In genomic region chr20:59032023-59032712, GRCh38 we compare ENCODE assay signal across 8 cellular contexts. TPM values are rescaled to one million over a fixed set of nuclear protein-coding genes. Genes with fewer than 3 reads are reported as not detected.
DNase-seq lines count a peak whose midpoint lies in the region; ATAC-seq and TF ChIP-seq lines count a peak whose summit lies in the region.

ATP5F1E (minus strand) TSS chr20:59032335; CDS start chr20:59032251, 84 bp downstream.

- H3F3A ChIP-seq in SK-N-SH (replicated peaks; ENCODE audit: insufficient read depth), result peaks cover 23% of the 10 kb centered on the region

- H3K36me3 ChIP-seq in GM06990 (ENCODE audit: control insufficient read depth, insufficient read depth, low read length), result peaks cover 20% of the 10 kb centered on the region
- H3K36me3 ChIP-seq in SK-N-SH (replicated peaks in 1 of 2; ENCODE audit: control insufficient read depth in 1 of 2, insufficient read depth in 2 of 2, low read length in 1 of 2), result peaks cover 54 to 77% of the 10 kb centered on the region in 2 experiments
- peaks cover 44% of the 10 kb centered on the region for H3K36me3 ChIP-seq in suprapubic skin

- TF ChIP-seq CTCF in GM06990 (IDR thresholded peaks at IDR 0.05; ENCODE audit: insufficient read depth, low read length, poor library complexity, severe bottlenecking) (no peak), SK-N-SH (IDR thresholded peaks at IDR 0.05) (no peak), suprapubic skin (IDR thresholded peaks at IDR 0.05) (no peak)

- H2AFZ ChIP-seq in SK-N-SH (ENCODE audit: low read depth), result peak within 1 kb of the TSS; percentile 81

- H3K9me3 ChIP-seq in SK-N-SH (no peaks in the 10 kb centered on the region), suprapubic skin (no peaks in the 10 kb centered on the region)

- H4K20me1 ChIP-seq in SK-N-SH (ENCODE audit: insufficient read depth), result peaks cover 21% of the 10 kb centered on the region

- CTCF ChIA-PET in SK-N-SH (lab: Yijun Ruan, JAX), result interaction anchor here (0.9 to 3.8 kb wide), 12 partner anchors 8 to 487 kb away, joined by 3 to 17 read pairs (median 4); no protein-coding TSS in a partner anchor

- H3K79me2 ChIP-seq in SK-N-SH (ENCODE audit: insufficient read depth), result peaks cover 60% of the 10 kb centered on the region

- peak; percentile 92 to 94 for TF ChIP-seq POLR2A in suprapubic skin (IDR thresholded peaks at IDR 0.05)

- H3K4me1 ChIP-seq in SK-N-SH (ENCODE audit: control insufficient read depth in 1 of 2, insufficient read depth in 2 of 2, low read depth in 1 of 2, low read length in 1 of 2) (peaks cover 30 to 41% of the 10 kb centered on the region in 2 experiments; a peak in 3 of 4 replicates), suprapubic skin (peaks cover 41% of the 10 kb centered on the region)

- peak within 1 kb of the TSS; percentile 92 for H3K4me2 ChIP-seq in SK-N-SH

- TF ChIP-seq EP300 in SK-N-SH (IDR thresholded peaks at IDR 0.05; ENCODE audit: borderline replicate concordance in 1 of 2, low read depth in 1 of 2, low read length in 1 of 2), result 0 out of 4 replicates have a peak, but pooled peaks of 1 of the 2 experiments have one; percentile 1
- no peak for TF ChIP-seq EP300 in suprapubic skin (IDR thresholded peaks at IDR 0.05)

- DNase-seq in GM06990 (ENCODE audit: extremely low read depth, insufficient read length), result peak; percentile 99
- DNase-seq in NCI-H1092 (lab: John Stamatoyannopoulos, UW), result peak; percentile 94
- DNase-seq in SK-N-SH, result peak; percentile 99
- peak; percentile 98 for DNase-seq in activated naive CD4-positive, alpha-beta T cell treated with anti-CD3 and anti-CD28 coated beads, Interleukin-2, amount 50 U/mL, for 16 hours
- peak; percentile 99 for DNase-seq in germinal center (ENCODE audit: low spot score)
- peak; percentile 94 for DNase-seq in occipital lobe (lab: John Stamatoyannopoulos, UW)
- peak; percentile 97 for DNase-seq in suprapubic skin (ENCODE audit: low spot score in 2 of 2)

- 1% methylated on average over 28 of the region's 86 CpGs for WGBS in SK-N-SH (ENCODE audit: low lambda C conversion rate)
- WGBS in suprapubic skin, result under 1% methylated on average over 56 of the region's 86 CpGs

- no peaks in the 10 kb centered on the region for H3K9me2 ChIP-seq in SK-N-SH

- H3K4me3 ChIP-seq in GM06990 (replicated peaks; ENCODE audit: low read depth, low read length), result peak within 1 kb of the TSS; percentile 94
- peak within 1 kb of the TSS; percentile 78 to 91 for H3K4me3 ChIP-seq in SK-N-SH (ENCODE audit: low read depth in 2 of 2, low read length in 1 of 2)
- H3K4me3 ChIP-seq in suprapubic skin, result peak within 1 kb of the TSS; percentile 91

- H3K27me3 ChIP-seq in GM06990 (replicated peaks; ENCODE audit: control insufficient read depth, insufficient read depth, low read length) (no peaks in the 10 kb centered on the region), SK-N-SH (ENCODE audit: insufficient read depth) (no peaks in the 10 kb centered on the region), suprapubic skin (no peaks in the 10 kb centered on the region)

- peak within 1 kb of the TSS; percentile 91 for H3K9ac ChIP-seq in SK-N-SH

- POLR2A ChIA-PET in SK-N-SH (lab: Yijun Ruan, JAX), result interaction anchor here (0.7 to 1.9 kb wide), 18 partner anchors 10 to 423 kb away, joined by 3 to 11 read pairs (median 4); partner anchors contain the start of genes PRELID3B and TUBB1

- peak; percentile 1; the same call in 1 of the 2 replicates for TF ChIP-seq RAD21 in SK-N-SH (IDR thresholded peaks at IDR 0.05; ENCODE audit: low read length)

- peak within 1 kb of the TSS; percentile 82 to 91 for H3K27ac ChIP-seq in SK-N-SH (ENCODE audit: low read depth in 2 of 2, low read length in 1 of 2)
- H3K27ac ChIP-seq in suprapubic skin, result peak within 1 kb of the TSS; percentile 89

- peak; percentile 90 for ATAC-seq in HG02571 (IDR thresholded peaks at IDR 0.05; ENCODE audit: unreplicated experiment)

TF ChIP-seq in SK-N-SH, 30 proteins besides CTCF, POLR2A, EP300 and RAD21 (continues in another document):
- TF ChIP-seq IRF3 (IDR thresholded peaks at IDR 0.05; ENCODE audit: low read depth, low read length), result peak; percentile 43; the same call in 1 of the 2 replicates
- peak; percentile 52; the same call in 1 of the 2 replicates for TF ChIP-seq ELF1 (IDR thresholded peaks at IDR 0.05)
- no peak; the same call in 1 of the 2 replicates for TF ChIP-seq JUND (IDR thresholded peaks at IDR 0.05)
- peak; percentile 91 for TF ChIP-seq YY1 (IDR thresholded peaks at IDR 0.05; ENCODE audit: low read depth)
- peak; percentile 51 for TF ChIP-seq CHD2 (IDR thresholded peaks at IDR 0.05; ENCODE audit: low read length, partially characterized antibody)
- no peak for TF ChIP-seq FOXM1 (IDR thresholded peaks at IDR 0.05; ENCODE audit: low read depth)
- TF ChIP-seq TEAD4 (IDR thresholded peaks at IDR 0.05; ENCODE audit: borderline replicate concordance, insufficient read depth), result no peak
- no peak for TF ChIP-seq TCF12 (IDR thresholded peaks at IDR 0.05)
- TF ChIP-seq, protein P1, sequence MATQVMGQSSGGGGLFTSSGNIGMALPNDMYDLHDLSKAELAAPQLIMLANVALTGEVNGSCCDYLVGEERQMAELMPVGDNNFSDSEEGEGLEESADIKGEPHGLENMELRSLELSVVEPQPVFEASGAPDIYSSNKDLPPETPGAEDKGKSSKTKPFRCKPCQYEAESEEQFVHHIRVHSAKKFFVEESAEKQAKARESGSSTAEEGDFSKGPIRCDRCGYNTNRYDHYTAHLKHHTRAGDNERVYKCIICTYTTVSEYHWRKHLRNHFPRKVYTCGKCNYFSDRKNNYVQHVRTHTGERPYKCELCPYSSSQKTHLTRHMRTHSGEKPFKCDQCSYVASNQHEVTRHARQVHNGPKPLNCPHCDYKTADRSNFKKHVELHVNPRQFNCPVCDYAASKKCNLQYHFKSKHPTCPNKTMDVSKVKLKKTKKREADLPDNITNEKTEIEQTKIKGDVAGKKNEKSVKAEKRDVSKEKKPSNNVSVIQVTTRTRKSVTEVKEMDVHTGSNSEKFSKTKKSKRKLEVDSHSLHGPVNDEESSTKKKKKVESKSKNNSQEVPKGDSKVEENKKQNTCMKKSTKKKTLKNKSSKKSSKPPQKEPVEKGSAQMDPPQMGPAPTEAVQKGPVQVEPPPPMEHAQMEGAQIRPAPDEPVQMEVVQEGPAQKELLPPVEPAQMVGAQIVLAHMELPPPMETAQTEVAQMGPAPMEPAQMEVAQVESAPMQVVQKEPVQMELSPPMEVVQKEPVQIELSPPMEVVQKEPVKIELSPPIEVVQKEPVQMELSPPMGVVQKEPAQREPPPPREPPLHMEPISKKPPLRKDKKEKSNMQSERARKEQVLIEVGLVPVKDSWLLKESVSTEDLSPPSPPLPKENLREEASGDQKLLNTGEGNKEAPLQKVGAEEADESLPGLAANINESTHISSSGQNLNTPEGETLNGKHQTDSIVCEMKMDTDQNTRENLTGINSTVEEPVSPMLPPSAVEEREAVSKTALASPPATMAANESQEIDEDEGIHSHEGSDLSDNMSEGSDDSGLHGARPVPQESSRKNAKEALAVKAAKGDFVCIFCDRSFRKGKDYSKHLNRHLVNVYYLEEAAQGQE (IDR thresholded peaks at IDR 0.05; ENCODE audit: low read depth, low read length), result no peak
- TF ChIP-seq, protein P2, sequence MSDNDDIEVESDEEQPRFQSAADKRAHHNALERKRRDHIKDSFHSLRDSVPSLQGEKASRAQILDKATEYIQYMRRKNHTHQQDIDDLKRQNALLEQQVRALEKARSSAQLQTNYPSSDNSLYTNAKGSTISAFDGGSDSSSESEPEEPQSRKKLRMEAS (IDR thresholded peaks at IDR 0.05; ENCODE audit: low read depth), result peak; percentile 88
- TF ChIP-seq RFX5 (IDR thresholded peaks at IDR 0.05; ENCODE audit: low read length), result peak; percentile 77
- TF ChIP-seq MXI1 (IDR thresholded peaks at IDR 0.05; ENCODE audit: low read depth, low read length), result peak; percentile 84
- TF ChIP-seq, protein P3, sequence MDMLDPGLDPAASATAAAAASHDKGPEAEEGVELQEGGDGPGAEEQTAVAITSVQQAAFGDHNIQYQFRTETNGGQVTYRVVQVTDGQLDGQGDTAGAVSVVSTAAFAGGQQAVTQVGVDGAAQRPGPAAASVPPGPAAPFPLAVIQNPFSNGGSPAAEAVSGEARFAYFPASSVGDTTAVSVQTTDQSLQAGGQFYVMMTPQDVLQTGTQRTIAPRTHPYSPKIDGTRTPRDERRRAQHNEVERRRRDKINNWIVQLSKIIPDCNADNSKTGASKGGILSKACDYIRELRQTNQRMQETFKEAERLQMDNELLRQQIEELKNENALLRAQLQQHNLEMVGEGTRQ (IDR thresholded peaks at IDR 0.05; ENCODE audit: borderline replicate concordance, low read depth, low read length), result no peak
- no peak; the same call in 1 of the 2 replicates for TF ChIP-seq USF1 (IDR thresholded peaks at IDR 0.05; ENCODE audit: borderline replicate concordance, low read depth)
- peak; percentile 54; the same call in 1 of the 2 replicates for TF ChIP-seq TAF1 (IDR thresholded peaks at IDR 0.05; ENCODE audit: borderline replicate concordance, low read depth, low read length)
- 0 out of 2 replicates have a peak, but pooled peaks have one; percentile 62 for TF ChIP-seq SIN3A (IDR thresholded peaks at IDR 0.05; ENCODE audit: borderline replicate concordance, low read depth, low read length)
- no peak for TF ChIP-seq RCOR1 (IDR thresholded peaks at IDR 0.05; ENCODE audit: low read length)
- TF ChIP-seq NRF1 (IDR thresholded peaks at IDR 0.05; ENCODE audit: low read depth, low read length), result 0 out of 2 replicates have a peak, but pooled peaks have one; percentile 14
- TF ChIP-seq SMC3 (IDR thresholded peaks at IDR 0.05; ENCODE audit: low read depth, low read length), result no peak

RNA-seq across cellular contexts. Expression of gene ATP5F1E, which starts in this region (rescaled TPM):
- 48.0 and 60.8 TPM in 2 replicates for polyA plus RNA-seq in SK-N-SH (2012; rRNA removed)
- 80.3 and 119 TPM in 2 replicates for polyA plus RNA-seq in SK-N-SH (2012; cell fraction: cytosol; rRNA removed)
- polyA plus RNA-seq in SK-N-SH (2012; cell fraction: nucleus; rRNA removed), result 15.0 and 17.5 TPM in 2 replicates
- 28.7 TPM for total RNA-seq in occipital lobe
- 10 to 100 TPM; 16.1 to 26.8 (median 19.5) TPM for total RNA-seq in suprapubic skin

Comparison
In these comparisons a context has a peak if more than half of its experiments do, and no peak if none do; other contexts are left out.
1. Peak in every context shown above with its lines: DNase-seq, ATAC-seq, H3K4me3 ChIP-seq and H3K27ac ChIP-seq.